ENCODE assay signal across 34 cellular contexts in genomic region chr9:18461496-18461895, GRCh38. TPM values are rescaled to one million over a fixed set of nuclear protein-coding genes. Genes with fewer than 3 reads are reported as not detected.
"Had no signal": no experiment of that assay in that cellular context is flagged by ENCODE, and none has a peak within 500 bp of the region (broad histone marks: within the 10 kb centered on the region; RNA-seq: fewer than 3 reads in every experiment).

No MANE protein-coding gene starts in this region.

- H3K4me1 ChIP-seq: adrenal gland, body of pancreas had no signal

- H3K27me3 Mint-ChIP-seq: activated CD4-positive, alpha-beta memory T cell treated with anti-CD3 and anti-CD28 coated beads, Interleukin-2, amount 10 ng/mL, durations not matched to agents 7 days and 5 days; activated CD4-positive, alpha-beta T cell treated with anti-CD3 and anti-CD28 coated beads, Interleukin-2, amount 10 ng/mL, durations not matched to agents 24 days and 14 days; activated naive CD4-positive, alpha-beta T cell treated with anti-CD3 and anti-CD28 coated beads, Interleukin-2, amount 10 ng/mL, durations not matched to agents 7 days and 5 days; activated T-cell treated with anti-CD3 and anti-CD28 coated beads, Interleukin-2, amount 50 U/mL, for 24 hours had no signal

- H3K4me3 ChIP-seq: adrenal gland, body of pancreas had no signal

- H3K4me3 Mint-ChIP-seq: activated B cell treated with CpG ODN at 0.5 μM for 24 hours; activated CD4-positive, alpha-beta memory T cell treated with anti-CD3 and anti-CD28 coated beads, Interleukin-2, amount 10 ng/mL, durations not matched to agents 7 days and 5 days; activated CD4-positive, alpha-beta T cell treated with anti-CD3 and anti-CD28 coated beads, Interleukin-2, amount 10 ng/mL, durations not matched to agents 24 days and 14 days; activated CD8-positive, alpha-beta memory T cell treated with anti-CD3 and anti-CD28 coated beads, Interleukin-2, amount 10 ng/mL, durations not matched to agents 7 days and 5 days; activated CD8-positive, alpha-beta T cell treated with anti-CD3 and anti-CD28 coated beads, Interleukin-2, amount 10 ng/mL, durations not matched to agents 7 days and 5 days; activated naive CD4-positive, alpha-beta T cell treated with anti-CD3 and anti-CD28 coated beads, Interleukin-2, amount 10 ng/mL, durations not matched to agents 7 days and 5 days; activated naive CD8-positive, alpha-beta T cell treated with anti-CD3 and anti-CD28 coated beads for 36 hours; activated T-cell treated with anti-CD3 and anti-CD28 coated beads, Interleukin-2, amount 50 U/mL, for 24 hours; T-helper 1 cell treated with Interleukin-12 subunit alpha and Interleukin-12 subunit beta and Interleukin-4 antibody, amounts not matched to agents 30 μg/mL and 1 μg/mL, for 36 hours; T-helper 2 cell treated with Interferon-gamma antibody and Interleukin-4, amounts not matched to agents 5 μg/mL and 100 μg/mL, for 36 hours had no signal

- H3K27ac Mint-ChIP-seq: activated B cell treated with CpG ODN at 0.5 μM for 24 hours; activated CD4-positive, alpha-beta memory T cell treated with anti-CD3 and anti-CD28 coated beads, Interleukin-2, amount 10 ng/mL, durations not matched to agents 7 days and 5 days; activated CD4-positive, alpha-beta T cell treated with anti-CD3 and anti-CD28 coated beads, Interleukin-2, amount 10 ng/mL, durations not matched to agents 24 days and 14 days; activated CD8-positive, alpha-beta memory T cell treated with anti-CD3 and anti-CD28 coated beads, Interleukin-2, amount 10 ng/mL, durations not matched to agents 7 days and 5 days; activated CD8-positive, alpha-beta T cell treated with anti-CD3 and anti-CD28 coated beads, Interleukin-2, amount 10 ng/mL, durations not matched to agents 7 days and 5 days; activated naive CD4-positive, alpha-beta T cell treated with anti-CD3 and anti-CD28 coated beads, Interleukin-2, amount 10 ng/mL, durations not matched to agents 7 days and 5 days; activated naive CD4-positive, alpha-beta T cell treated with anti-CD3 and anti-CD28 coated beads, Interleukin-2, amount 50 U/mL, for 72 hours; activated naive CD8-positive, alpha-beta T cell treated with anti-CD3 and anti-CD28 coated beads for 36 hours; activated T-cell treated with anti-CD3 and anti-CD28 coated beads, Interleukin-2, amount 50 U/mL, for 24 hours; activated T-helper 2 cell treated with anti-CD3 and anti-CD28 coated beads, Interferon-gamma antibody, Interleukin-2, Interleukin-4, amounts not matched to agents 10 μg/mL and 5 μg/mL and 100 μg/mL, durations not matched to agents 14 hours and 24 hours and 36 hours; T-helper 1 cell treated with Interleukin-12 subunit alpha and Interleukin-12 subunit beta and Interleukin-4 antibody, amounts not matched to agents 30 μg/mL and 1 μg/mL, for 36 hours; T-helper 2 cell treated with Interferon-gamma antibody and Interleukin-4, amounts not matched to agents 5 μg/mL and 100 μg/mL, for 36 hours had no signal

- H3K27ac ChIP-seq: adrenal gland, body of pancreas, brain microvascular endothelial cell, VCaP had no signal

- H3K36me3 ChIP-seq: adrenal gland, brain microvascular endothelial cell had no signal

- ATAC-seq: activated CD8-positive, alpha-beta memory T cell treated with anti-CD3 and anti-CD28 coated beads, Interleukin-2, amount 10 ng/mL, durations not matched to agents 7 days and 5 days; activated CD8-positive, alpha-beta T cell treated with anti-CD3 and anti-CD28 coated beads, Interleukin-2, amount 10 ng/mL, durations not matched to agents 7 days and 5 days; activated naive CD4-positive, alpha-beta T cell treated with anti-CD3 and anti-CD28 coated beads, Interleukin-2, amount 50 U/mL, for 72 hours; body of pancreas had no signal

- FAIRE-seq: astrocyte, TTC549 had no signal

- H3K4me1 Mint-ChIP-seq: activated B cell treated with CpG ODN at 0.5 μM for 24 hours; activated CD4-positive, alpha-beta memory T cell treated with anti-CD3 and anti-CD28 coated beads, Interleukin-2, amount 10 ng/mL, durations not matched to agents 7 days and 5 days; activated CD4-positive, alpha-beta T cell treated with anti-CD3 and anti-CD28 coated beads, Interleukin-2, amount 10 ng/mL, durations not matched to agents 24 days and 14 days; activated CD8-positive, alpha-beta memory T cell treated with anti-CD3 and anti-CD28 coated beads, Interleukin-2, amount 10 ng/mL, durations not matched to agents 7 days and 5 days; activated naive CD4-positive, alpha-beta T cell treated with anti-CD3 and anti-CD28 coated beads, Interleukin-2, amount 10 ng/mL, durations not matched to agents 7 days and 5 days; activated naive CD8-positive, alpha-beta T cell treated with anti-CD3 and anti-CD28 coated beads for 36 hours had no signal

- H3K36me3 Mint-ChIP-seq: activated CD8-positive, alpha-beta memory T cell treated with anti-CD3 and anti-CD28 coated beads, Interleukin-2, amount 10 ng/mL, durations not matched to agents 7 days and 5 days; activated naive CD4-positive, alpha-beta T cell treated with anti-CD3 and anti-CD28 coated beads, Interleukin-2, amount 10 ng/mL, durations not matched to agents 7 days and 5 days; activated naive CD4-positive, alpha-beta T cell treated with anti-CD3 and anti-CD28 coated beads, Interleukin-2, amount 50 U/mL, for 72 hours; activated naive CD8-positive, alpha-beta T cell treated with anti-CD3 and anti-CD28 coated beads for 36 hours had no signal

- DNase-seq: activated B cell treated with CpG ODN at 0.5 μM for 24 hours; activated CD4-positive, alpha-beta memory T cell treated with anti-CD3 and anti-CD28 coated beads, Interleukin-2, amount 10 ng/mL, durations not matched to agents 7 days and 5 days; activated CD4-positive, alpha-beta T cell treated with anti-CD3 and anti-CD28 coated beads for 4 hours; activated CD4-positive, alpha-beta T cell treated with anti-CD3 and anti-CD28 coated beads, Interleukin-2, amount 10 ng/mL, durations not matched to agents 24 days and 14 days; activated CD4-positive, alpha-beta T cell treated with anti-CD3 and anti-CD28 coated beads, Interleukin-2, amount 50 U/mL, for 1 hour; activated CD4-positive, alpha-beta T cell treated with anti-CD3 and anti-CD28 coated beads, Interleukin-2, amount 50 U/mL, for 4 hours; activated CD4-positive, CD25-positive, alpha-beta regulatory T cell treated with anti-CD3 and anti-CD28 coated beads, Interleukin-2, amount 50 U/mL, for 72 hours; activated CD8-positive, alpha-beta memory T cell treated with anti-CD3 and anti-CD28 coated beads for 24 hours; activated CD8-positive, alpha-beta memory T cell treated with anti-CD3 and anti-CD28 coated beads, Interleukin-2, amount 10 ng/mL, durations not matched to agents 7 days and 5 days; activated CD8-positive, alpha-beta memory T cell treated with anti-CD3 and anti-CD28 coated beads, Interleukin-2, amount 50 U/mL, for 48 hours; activated CD8-positive, alpha-beta T cell treated with anti-CD3 and anti-CD28 coated beads, Interleukin-2, amount 10 ng/mL, durations not matched to agents 7 days and 5 days; activated effector memory CD4-positive, alpha-beta T cell treated with Interleukin-2 at 50 U/mL for 16 hours; activated gamma-delta T cell; activated naive CD4-positive, alpha-beta T cell treated with anti-CD3 and anti-CD28 coated beads, Interleukin-2, amount 10 ng/mL, durations not matched to agents 7 days and 5 days; activated naive CD4-positive, alpha-beta T cell treated with Interleukin-2 at 50 U/mL for 16 hours; activated naive CD8-positive, alpha-beta T cell treated with anti-CD3 and anti-CD28 coated beads for 36 hours; activated T-cell treated with anti-CD3 and anti-CD28 coated beads, Interleukin-2, amount 50 U/mL, for 24 hours; activated T-cell treated with anti-CD3 and anti-CD28 coated beads, Interleukin-2, amount 50 U/mL, for 48 hours; adrenal gland; amniotic stem cell; aorta; body of pancreas; brain microvascular endothelial cell; central memory CD4-positive, alpha-beta T cell; T-helper 1 cell; T-helper 2 cell; T-helper 9 cell had no signal

- H3K9me3 ChIP-seq: adrenal gland, body of pancreas had no signal

- H3K9me3 Mint-ChIP-seq: activated B cell treated with CpG ODN at 0.5 μM for 24 hours; activated CD4-positive, alpha-beta memory T cell treated with anti-CD3 and anti-CD28 coated beads, Interleukin-2, amount 10 ng/mL, durations not matched to agents 7 days and 5 days; activated CD4-positive, alpha-beta T cell treated with anti-CD3 and anti-CD28 coated beads, Interleukin-2, amount 10 ng/mL, durations not matched to agents 24 days and 14 days; activated naive CD4-positive, alpha-beta T cell treated with anti-CD3 and anti-CD28 coated beads, Interleukin-2, amount 10 ng/mL, durations not matched to agents 7 days and 5 days; activated naive CD4-positive, alpha-beta T cell treated with anti-CD3 and anti-CD28 coated beads, Interleukin-2, amount 50 U/mL, for 72 hours; activated naive CD8-positive, alpha-beta T cell treated with anti-CD3 and anti-CD28 coated beads for 36 hours; activated T-cell treated with anti-CD3 and anti-CD28 coated beads, Interleukin-2, amount 50 U/mL, for 24 hours; activated T-helper 2 cell treated with anti-CD3 and anti-CD28 coated beads, Interferon-gamma antibody, Interleukin-2, Interleukin-4, amounts not matched to agents 10 μg/mL and 5 μg/mL and 100 μg/mL, durations not matched to agents 14 hours and 24 hours and 36 hours; T-helper 1 cell treated with Interleukin-12 subunit alpha and Interleukin-12 subunit beta and Interleukin-4 antibody, amounts not matched to agents 30 μg/mL and 1 μg/mL, for 36 hours; T-helper 2 cell treated with Interferon-gamma antibody and Interleukin-4, amounts not matched to agents 5 μg/mL and 100 μg/mL, for 36 hours had no signal

- H3K27me3 ChIP-seq: adrenal gland, body of pancreas, brain microvascular endothelial cell had no signal

RNA-seq across cellular contexts. Expression of gene ADAMTSL1, which starts 12.5 kb away (rescaled TPM):
- total RNA-seq: activated B cell treated with CpG ODN at 0.5 μM for 24 hours; activated CD4-positive, alpha-beta memory T cell treated with anti-CD3 and anti-CD28 coated beads, Interleukin-2, amount 10 ng/mL, durations not matched to agents 7 days and 5 days; activated CD4-positive, alpha-beta T cell treated with anti-CD3 and anti-CD28 coated beads, Interleukin-2, amount 10 ng/mL, durations not matched to agents 24 days and 14 days; activated CD8-positive, alpha-beta memory T cell treated with anti-CD3 and anti-CD28 coated beads, Interleukin-2, amount 10 ng/mL, durations not matched to agents 7 days and 5 days; activated CD8-positive, alpha-beta T cell treated with anti-CD3 and anti-CD28 coated beads, Interleukin-2, amount 10 ng/mL, durations not matched to agents 7 days and 5 days; activated naive CD4-positive, alpha-beta T cell treated with anti-CD3 and anti-CD28 coated beads, Interleukin-2, amount 50 U/mL, for 72 hours; activated naive CD8-positive, alpha-beta T cell treated with anti-CD3 and anti-CD28 coated beads for 36 hours; activated T-helper 2 cell treated with anti-CD3 and anti-CD28 coated beads, Interferon-gamma antibody, Interleukin-2, Interleukin-4, amounts not matched to agents 10 μg/mL and 5 μg/mL and 100 μg/mL, durations not matched to agents 14 hours and 24 hours and 36 hours had no signal
